31 cellular contexts compared by ENCODE assay signal in genomic region chr6:144877118-144877517, GRCh38.
"Had no signal": no experiment of that assay in that cellular context is flagged by ENCODE, and none has a peak within 500 bp of the region (broad histone marks: within the 10 kb centered on the region; RNA-seq: fewer than 3 reads in every experiment).

No MANE protein-coding gene starts in this region.

- H3K4me3 ChIP-seq: PC-9, SJCRH30, SK-N-MC had no signal

- H3K27ac Mint-ChIP-seq: T-cell had no signal

- H3K4me3 Mint-ChIP-seq: T-cell had no signal

- H3K36me3 ChIP-seq: SJCRH30 had no signal

- FAIRE-seq: RCC 7860 had no signal

- H3K9me3 ChIP-seq: SJCRH30 had no signal

- DNase-seq: MM.1S, MV-4-11, NCI-H1092, NCI-H1105, NCI-H1417 treated with DMSO at 0.1 percent for 48 hours, NCI-H1436 treated with DMSO at 0.1 percent for 48 hours, NCI-H1694 treated with DMSO at 0.1 percent for 48 hours, NCI-H187 treated with DMSO at 0.1 percent for 48 hours, NCI-H2029, NCI-H2081, NCI-H2171 treated with DMSO at 0.1 percent for 48 hours, NCI-H2227 treated with DMSO at 0.1 percent for 48 hours, NCI-H345, NCI-H446 treated with DMSO at 0.1 percent for 48 hours, NCI-H510A, NCI-H524, NCI-H526, NCI-H69, NCI-H748 treated with DMSO at 0.1 percent for 48 hours, NCI-H82, PC-9, SHP77, SIG-M5, SJCRH30, T-cell had no signal

- H3K36me3 Mint-ChIP-seq: T-cell had no signal

- H3K27ac ChIP-seq: PC-9, RWPE1, SJCRH30, SK-N-MC had no signal

- H2AFZ ChIP-seq: PC-9 had no signal

- H3K4me2 ChIP-seq: PC-9 had no signal

- H3K4me1 ChIP-seq: SJCRH30 had no signal

- ATAC-seq: Panc1, Right ventricle myocardium inferior, SK-N-SH treated with all-trans-retinoic acid at 6 μM for 48 hours, T-cell had no signal

- H3K27me3 ChIP-seq: SJCRH30 had no signal
